In genomic region chr7:1512781-1513656, GRCh38 we compare ENCODE assay signal across 6 cellular contexts. TPM values are rescaled to one million over a fixed set of nuclear protein-coding genes. Genes with fewer than 3 reads are reported as not detected.
DNase-seq lines count a peak whose midpoint lies in the region; ATAC-seq and TF ChIP-seq lines count a peak whose summit lies in the region.

No MANE protein-coding gene starts in this region.

- no peaks in the 10 kb centered on the region for H3K9me3 ChIP-seq in left lung

- peak; percentile 84 for ATAC-seq in left lung
- no peak for ATAC-seq in HG03095 (IDR thresholded peaks at IDR 0.05; ENCODE audit: unreplicated experiment)
- ATAC-seq in HG03469 (IDR thresholded peaks at IDR 0.05; ENCODE audit: unreplicated experiment), result no peak

- H3K4me3 ChIP-seq in left lung, result peak overlapping the region in 1 of 2 donors; percentile 10

- DNase-seq in 8988T, result peak; percentile 80
- peak; percentile 56 for DNase-seq in HT1080 (ENCODE audit: low read depth)
- DNase-seq in activated T-helper 2 cell treated with anti-CD3 and anti-CD28 coated beads, Interferon-gamma antibody, Interleukin-2, Interleukin-4, amounts not matched to agents 10 μg/mL and 5 μg/mL and 100 μg/mL, durations not matched to agents 14 hours and 24 hours and 36 hours (ENCODE audit: low spot score), result no peak
- DNase-seq in left lung, result peak; percentile 84 to 91

- peaks cover 12% of the 10 kb centered on the region for H3K4me1 Mint-ChIP-seq in activated T-helper 2 cell treated with anti-CD3 and anti-CD28 coated beads, Interferon-gamma antibody, Interleukin-2, Interleukin-4, amounts not matched to agents 10 μg/mL and 5 μg/mL and 100 μg/mL, durations not matched to agents 14 hours and 24 hours and 36 hours (ENCODE audit: low read depth)

- TF ChIP-seq CTCF in left lung (IDR thresholded peaks at IDR 0.05), result no peak

- peak overlapping the region; percentile 58 for H3K27ac Mint-ChIP-seq in activated T-helper 2 cell treated with anti-CD3 and anti-CD28 coated beads, Interferon-gamma antibody, Interleukin-2, Interleukin-4, amounts not matched to agents 10 μg/mL and 5 μg/mL and 100 μg/mL, durations not matched to agents 14 hours and 24 hours and 36 hours

- no peaks in the 10 kb centered on the region for H3K36me3 Mint-ChIP-seq in activated T-helper 2 cell treated with anti-CD3 and anti-CD28 coated beads, Interferon-gamma antibody, Interleukin-2, Interleukin-4, amounts not matched to agents 10 μg/mL and 5 μg/mL and 100 μg/mL, durations not matched to agents 14 hours and 24 hours and 36 hours (ENCODE audit: low read depth)

- intact Hi-C loops in activated T-helper 2 cell treated with anti-CD3 and anti-CD28 coated beads, Interferon-gamma antibody, Interleukin-2, Interleukin-4, amounts not matched to agents 10 μg/mL and 5 μg/mL and 100 μg/mL, durations not matched to agents 14 hours and 24 hours and 36 hours (cut with micrococcal nuclease), result no loop called here
- intact Hi-C loops in left lung (cut with DNase I), result no loop called here

- H3K27ac ChIP-seq in left lung, result peak overlapping the region; percentile 84 to 86

- H3K36me3 ChIP-seq in left lung, result no peaks in the 10 kb centered on the region

- H3K27me3 Mint-ChIP-seq in activated T-helper 2 cell treated with anti-CD3 and anti-CD28 coated beads, Interferon-gamma antibody, Interleukin-2, Interleukin-4, amounts not matched to agents 10 μg/mL and 5 μg/mL and 100 μg/mL, durations not matched to agents 14 hours and 24 hours and 36 hours (ENCODE audit: low read depth), result no peaks in the 10 kb centered on the region

- H3K9me3 Mint-ChIP-seq in activated T-helper 2 cell treated with anti-CD3 and anti-CD28 coated beads, Interferon-gamma antibody, Interleukin-2, Interleukin-4, amounts not matched to agents 10 μg/mL and 5 μg/mL and 100 μg/mL, durations not matched to agents 14 hours and 24 hours and 36 hours, result no peaks in the 10 kb centered on the region

- H3K4me1 ChIP-seq in left lung, result peaks cover 3 to 31% of the 10 kb centered on the region in 2 donors

- H3K4me3 Mint-ChIP-seq in activated T-helper 2 cell treated with anti-CD3 and anti-CD28 coated beads, Interferon-gamma antibody, Interleukin-2, Interleukin-4, amounts not matched to agents 10 μg/mL and 5 μg/mL and 100 μg/mL, durations not matched to agents 14 hours and 24 hours and 36 hours (ENCODE audit: low read depth), result no peak overlapping the region

- peaks cover 0 to 24% of the 10 kb centered on the region in 2 donors for H3K27me3 ChIP-seq in left lung

RNA-seq across cellular contexts. Expression of gene INTS1, which starts 8.8 kb away (rescaled TPM):
- 72.9 and 82.4 TPM in 2 replicates for total RNA-seq in HT1080 (2014; rRNA removed; shearing (Covaris generic))
- polyA plus RNA-seq in HT1080 (2015; cell fraction: cytosol; rRNA removed), result 67.3 and 78.0 TPM in 2 replicates
- 253 and 258 TPM in 2 replicates for polyA plus RNA-seq in HT1080 (2015; cell fraction: nucleus; rRNA removed)
- total RNA-seq in activated T-helper 2 cell treated with anti-CD3 and anti-CD28 coated beads, Interferon-gamma antibody, Interleukin-2, Interleukin-4, amounts not matched to agents 10 μg/mL and 5 μg/mL and 100 μg/mL, durations not matched to agents 14 hours and 24 hours and 36 hours, result 86.7 and 91.0 TPM in 2 replicates
- 10 to 100 TPM; 70.1 to 80.9 TPM for total RNA-seq in left lung

RNA-seq across cellular contexts. Expression of gene MAFK, which starts 17.5 kb away (rescaled TPM):
- total RNA-seq in HT1080 (2014; rRNA removed; shearing (Covaris generic)), result 20.9 and 21.9 TPM in 2 replicates
- polyA plus RNA-seq in HT1080 (2015; cell fraction: cytosol; rRNA removed), result 26.5 and 30.4 TPM in 2 replicates
- 92.4 and 92.7 TPM in 2 replicates for polyA plus RNA-seq in HT1080 (2015; cell fraction: nucleus; rRNA removed)
- total RNA-seq in activated T-helper 2 cell treated with anti-CD3 and anti-CD28 coated beads, Interferon-gamma antibody, Interleukin-2, Interleukin-4, amounts not matched to agents 10 μg/mL and 5 μg/mL and 100 μg/mL, durations not matched to agents 14 hours and 24 hours and 36 hours, result 29.6 and 30.4 TPM in 2 replicates
- 10 to 100 TPM; 36.8 to 49.7 TPM for total RNA-seq in left lung

RNA-seq across cellular contexts. Expression of gene TMEM184A, which starts 43.0 kb away (rescaled TPM):
- total RNA-seq in HT1080 (2014; rRNA removed; shearing (Covaris generic)), result 1.1 and 1.5 TPM in 2 replicates
- 1.5 and 2.3 TPM in 2 replicates for polyA plus RNA-seq in HT1080 (2015; cell fraction: cytosol; rRNA removed)
- polyA plus RNA-seq in HT1080 (2015; cell fraction: nucleus; rRNA removed), result 7.8 and 8.4 TPM in 2 replicates
- total RNA-seq in activated T-helper 2 cell treated with anti-CD3 and anti-CD28 coated beads, Interferon-gamma antibody, Interleukin-2, Interleukin-4, amounts not matched to agents 10 μg/mL and 5 μg/mL and 100 μg/mL, durations not matched to agents 14 hours and 24 hours and 36 hours, result 0.23 TPM in 1 of 2 replicates, not detected in the other
- 1 to 10 TPM; 7.9 to 9.7 TPM for total RNA-seq in left lung

RNA-seq across cellular contexts. Expression of gene MICALL2, which starts 53.7 kb away (rescaled TPM):
- 9.5 and 12.6 TPM in 2 replicates for total RNA-seq in HT1080 (2014; rRNA removed; shearing (Covaris generic))
- polyA plus RNA-seq in HT1080 (2015; cell fraction: cytosol; rRNA removed), result 3.7 and 5.0 TPM in 2 replicates
- 49.0 and 60.3 TPM in 2 replicates for polyA plus RNA-seq in HT1080 (2015; cell fraction: nucleus; rRNA removed)
- total RNA-seq in activated T-helper 2 cell treated with anti-CD3 and anti-CD28 coated beads, Interferon-gamma antibody, Interleukin-2, Interleukin-4, amounts not matched to agents 10 μg/mL and 5 μg/mL and 100 μg/mL, durations not matched to agents 14 hours and 24 hours and 36 hours, result 2.1 TPM in 2 replicates
- 10 to 100 TPM; 36.5 to 40.1 TPM for total RNA-seq in left lung

RNA-seq across cellular contexts. Expression of gene PSMG3, which starts 56.8 kb away (rescaled TPM):
- total RNA-seq in HT1080 (2014; rRNA removed; shearing (Covaris generic)), result 72.1 and 97.7 TPM in 2 replicates
- polyA plus RNA-seq in HT1080 (2015; cell fraction: cytosol; rRNA removed), result 57.8 and 71.6 TPM in 2 replicates
- 47.0 and 55.2 TPM in 2 replicates for polyA plus RNA-seq in HT1080 (2015; cell fraction: nucleus; rRNA removed)
- 44.5 and 45.9 TPM in 2 replicates for total RNA-seq in activated T-helper 2 cell treated with anti-CD3 and anti-CD28 coated beads, Interferon-gamma antibody, Interleukin-2, Interleukin-4, amounts not matched to agents 10 μg/mL and 5 μg/mL and 100 μg/mL, durations not matched to agents 14 hours and 24 hours and 36 hours
- 10 to 100 TPM; 22.4 to 25.3 TPM for total RNA-seq in left lung
